ENCODE assay signal across 14 cellular contexts in the genomic region with DNA sequence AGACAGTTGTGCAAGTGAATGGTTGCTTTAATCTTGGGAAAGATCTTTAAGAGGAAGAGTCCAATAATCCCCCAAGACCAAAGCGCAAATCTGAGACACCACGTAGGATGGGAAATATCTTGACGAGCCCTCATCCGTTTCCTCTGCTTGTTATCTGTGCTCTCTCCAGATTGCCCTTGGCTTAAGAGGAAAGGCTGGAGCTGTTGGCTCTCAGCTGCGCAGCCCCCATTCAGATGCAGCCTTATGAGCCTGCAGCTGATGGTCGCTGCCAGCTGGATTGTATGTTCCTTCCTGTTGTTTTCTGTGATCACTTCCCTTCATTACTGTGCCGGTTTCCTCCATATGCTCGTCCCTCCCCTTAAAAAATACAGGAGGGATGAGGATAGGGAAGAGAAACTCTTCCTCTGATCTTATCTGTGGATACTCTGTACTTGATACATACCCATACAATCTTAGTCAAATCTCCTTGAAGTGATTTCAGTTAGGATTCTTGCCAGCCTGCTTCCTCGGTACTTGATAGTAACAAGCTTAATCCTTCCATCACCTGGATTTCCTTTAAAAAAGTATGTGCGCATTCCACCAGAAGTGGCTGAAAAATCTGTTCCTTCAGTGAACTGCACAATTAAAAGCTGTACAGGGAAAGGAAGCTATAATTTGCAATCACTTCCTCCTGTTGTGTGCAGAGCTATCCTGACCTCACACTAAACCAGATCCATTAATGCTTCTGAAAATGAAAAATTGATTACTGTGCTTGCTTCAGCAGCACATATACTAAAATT. TPM values are rescaled to one million over a fixed set of nuclear protein-coding genes. Genes with fewer than 3 reads are reported as not detected.
DNase-seq lines count a peak whose midpoint lies in the region; ATAC-seq and TF ChIP-seq lines count a peak whose summit lies in the region.
"Had no signal": no experiment of that assay in that cellular context is flagged by ENCODE, and none has a peak within 500 bp of the region (broad histone marks: within the 10 kb centered on the region; RNA-seq: fewer than 3 reads in every experiment).

No MANE protein-coding gene starts in this region.

- H3K9me3 Mint-ChIP-seq in Calu3 (ENCODE audit: low read depth, unreplicated experiment) = no peaks in the 10 kb centered on the region

- H3K27me3 ChIP-seq in mesenchymal stem cell (ENCODE audit: control insufficient read depth in 1 of 2, insufficient read depth in 1 of 2, low read length in 2 of 2) (no peaks in the 10 kb centered on the region), brain microvascular endothelial cell (replicated peaks) (no peaks in the 10 kb centered on the region)
- H3K27me3 ChIP-seq: breast epithelium, esophagus squamous epithelium had no signal

- no peaks in the 10 kb centered on the region for H3K79me1 ChIP-seq in mesenchymal stem cell (replicated peaks; ENCODE audit: low read length, poor library complexity, severe bottlenecking)

- H3K23ac ChIP-seq in mesenchymal stem cell (ENCODE audit: low read length in 2 of 2) = no peak overlapping the region

- in situ Hi-C loops in brain microvascular endothelial cell (cut with HindIII; ENCODE audit: low pct_ligation_motif_present, low sequenced_read_pairs) = no loop called here

- CTCF ChIA-PET in Calu3 (lab: Charles Lee) = interaction anchor here (0.6 kb wide), 2 partner anchors 10 to 26 kb away, joined by 3 to 4 read pairs; no protein-coding TSS in a partner anchor

- WGBS in mesenchymal stem cell = 48% methylated on average over 7 of the region's 10 CpGs

- no peak overlapping the region for H2AFZ ChIP-seq in mesenchymal stem cell (ENCODE audit: low read depth, low read length)

- H3K4me1 ChIP-seq in mesenchymal stem cell (ENCODE audit: control insufficient read depth, insufficient read depth, low read depth, low read length) = no peaks in the 10 kb centered on the region
- H3K4me1 ChIP-seq: breast epithelium had no signal

- no peak overlapping the region for H3K4ac ChIP-seq in mesenchymal stem cell (ENCODE audit: low read depth in 1 of 2, low read length in 2 of 2)

- H2AK5ac ChIP-seq in mesenchymal stem cell (ENCODE audit: low read length, severe bottlenecking) = no peak overlapping the region

- no peak overlapping the region for H2BK15ac ChIP-seq in mesenchymal stem cell (ENCODE audit: low read depth, poor library complexity, severe bottlenecking)

- no peak overlapping the region for H2BK5ac ChIP-seq in mesenchymal stem cell (ENCODE audit: low read depth, low read length, poor library complexity, severe bottlenecking)

- intact Hi-C loops in Calu3 (cut with micrococcal nuclease; ENCODE audit: unreplicated experiment) = no loop called here

- no TSS peak for BruUV-seq in Calu3 (replicated peaks; lab: Mats Ljungman, UMichigan)

- no peak overlapping the region for H2BK120ac ChIP-seq in mesenchymal stem cell (ENCODE audit: low read depth, low read length)

- H3K36me3 ChIP-seq in mesenchymal stem cell (ENCODE audit: control insufficient read depth in 1 of 2, insufficient read depth in 2 of 2, low read depth in 1 of 2, low read length in 2 of 2) = peaks cover 5 to 17% of the 10 kb centered on the region in 2 experiments
- no peaks in the 10 kb centered on the region for H3K36me3 ChIP-seq in brain microvascular endothelial cell (replicated peaks)
- H3K36me3 ChIP-seq: breast epithelium had no signal

- no peak overlapping the region for H3K14ac ChIP-seq in mesenchymal stem cell (ENCODE audit: low read length in 2 of 2)

- TF ChIP-seq CTCF in fibroblast of the aortic adventitia (IDR thresholded peaks at IDR 0.05; ENCODE audit: insufficient read depth, low read length) = no peak
- TF ChIP-seq CTCF in Calu3 (IDR thresholded peaks at IDR 0.05; ENCODE audit: unreplicated experiment) = no peak
- TF ChIP-seq CTCF in brain microvascular endothelial cell (IDR thresholded peaks at IDR 0.05; ENCODE audit: low read depth, low read length, missing control alignments) = no peak

- ATAC-seq in esophagus mucosa = no peak

- H3K9me3 ChIP-seq in mesenchymal stem cell (ENCODE audit: control insufficient read depth, low read length) = no peaks in the 10 kb centered on the region
- H3K9me3 ChIP-seq: breast epithelium, esophagus squamous epithelium had no signal

- H3K9ac ChIP-seq in mesenchymal stem cell (ENCODE audit: low read length) = no peak overlapping the region

- no peak overlapping the region for H3K18ac ChIP-seq in mesenchymal stem cell (ENCODE audit: low read depth in 1 of 2, low read length in 2 of 2)

- no peak overlapping the region for H3K4me3 Mint-ChIP-seq in Calu3 (ENCODE audit: low read depth, unreplicated experiment)

- no peak overlapping the region for H3K4me3 ChIP-seq in fibroblast of the aortic adventitia (ENCODE audit: low read depth, low read length)
- no peak overlapping the region for H3K4me3 ChIP-seq in mesenchymal stem cell (ENCODE audit: insufficient read depth in 1 of 2, low read depth in 1 of 2, low read length in 2 of 2)
- H3K4me3 ChIP-seq in brain microvascular endothelial cell (ENCODE audit: low read depth, low read length) = no peak overlapping the region
- H3K4me3 ChIP-seq: breast epithelium, esophagus squamous epithelium had no signal

- no peaks in the 10 kb centered on the region for H3K27me3 Mint-ChIP-seq in Calu3 (ENCODE audit: unreplicated experiment)

- DNase-seq in CD1c-positive myeloid dendritic cell (ENCODE audit: extremely low spot score) (peak; percentile 8), NCI-H524 treated with DMSO at 0.1 percent for 48 hours (lab: John Stamatoyannopoulos, UW) (peak; percentile 69), fibroblast of the aortic adventitia (ENCODE audit: low read depth) (peak; percentile 45), mesenchymal stem cell (peak; percentile 89), Calu3 (no peak), SHP77 treated with DMSO at 0.1 percent for 48 hours (lab: John Stamatoyannopoulos, UW) (no peak), brain microvascular endothelial cell (no peak)
- DNase-seq: esophagus squamous epithelium; NCI-H1092; NCI-H510A; SIG-M5; stimulated activated naive CD4-positive, alpha-beta T cell had no signal

- no peak overlapping the region for H3K27ac Mint-ChIP-seq in Calu3 (ENCODE audit: unreplicated experiment)

- no peak overlapping the region for H3K4me2 ChIP-seq in mesenchymal stem cell (ENCODE audit: low read length, poor library complexity, severe bottlenecking)

- H3K27ac ChIP-seq in mesenchymal stem cell (ENCODE audit: low read length, poor library complexity, severe bottlenecking) = no peak overlapping the region
- H3K27ac ChIP-seq in brain microvascular endothelial cell = no peak overlapping the region
- H3K27ac ChIP-seq: esophagus squamous epithelium had no signal

- no peaks in the 10 kb centered on the region for H3K4me1 Mint-ChIP-seq in Calu3 (ENCODE audit: low read depth, unreplicated experiment)

- no peak overlapping the region for H2BK12ac ChIP-seq in mesenchymal stem cell (ENCODE audit: low read length in 2 of 2)

- H4K8ac ChIP-seq in mesenchymal stem cell (ENCODE audit: low read length) = no peak overlapping the region

- H3K36me3 Mint-ChIP-seq in Calu3 (ENCODE audit: insufficient read depth, unreplicated experiment) = peaks cover 11% of the 10 kb centered on the region

- no peak overlapping the region for H4K91ac ChIP-seq in mesenchymal stem cell (ENCODE audit: low read length)

RNA-seq across cellular contexts. Expression of gene PWWP2A, which starts 47.5 kb away (rescaled TPM):
- 24.3 and 45.1 TPM in 2 replicates for total RNA-seq in fibroblast of the aortic adventitia (ENCODE audit: low replicate concordance)
- polyA plus RNA-seq in mesenchymal stem cell (2013, experiment 1 of 2) = 24.0 TPM
- 22.5 TPM for polyA plus RNA-seq in mesenchymal stem cell (2013, experiment 2 of 2)
- 9.6 TPM for total RNA-seq in esophagus mucosa
- total RNA-seq in Calu3 (2022) = 33.4 and 36.4 TPM in 2 replicates

Comparison
In these comparisons a context has a peak if more than half of its experiments do, and no peak if none do; other contexts are left out.
1. DNase-seq: peak in CD1c-positive myeloid dendritic cell (single experiment), NCI-H524 treated with DMSO at 0.1 percent for 48 hours (single experiment), fibroblast of the aortic adventitia (single experiment) and mesenchymal stem cell (single experiment); none in Calu3 (single experiment), SHP77 treated with DMSO at 0.1 percent for 48 hours (single experiment) and brain microvascular endothelial cell (single experiment).